22 cellular contexts compared by ENCODE assay signal in the genomic region with DNA sequence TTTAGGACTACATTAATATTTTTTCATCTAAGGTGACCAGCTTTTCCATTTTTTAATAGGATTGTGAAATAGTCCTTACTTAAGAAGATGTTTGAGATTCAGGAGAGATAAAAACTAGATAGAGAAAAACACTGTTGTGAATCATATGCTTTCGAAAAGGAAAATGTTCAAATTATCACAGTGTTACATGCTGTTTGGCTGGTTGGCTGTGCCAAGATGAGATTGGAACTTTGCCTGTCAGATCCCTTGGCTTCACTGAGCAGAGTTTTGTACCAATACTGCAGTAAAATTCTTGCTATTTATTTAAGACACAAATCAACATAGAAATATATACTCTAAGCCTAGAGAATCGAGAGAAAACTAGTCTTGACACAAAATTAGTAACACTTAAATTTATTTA.
"Had no signal": no experiment of that assay in that cellular context is flagged by ENCODE, and none has a peak within 500 bp of the region (broad histone marks: within the 10 kb centered on the region; RNA-seq: fewer than 3 reads in every experiment).

No MANE protein-coding gene starts in this region.

- H3K36me3 ChIP-seq: colonic mucosa, esophagus squamous epithelium, left ventricle myocardium inferior, neutrophil, right atrium auricular region, sigmoid colon, suprapubic skin, thyroid gland had no signal

- H3K9me3 ChIP-seq: colonic mucosa, esophagus squamous epithelium, left ventricle myocardium inferior, mucosa of descending colon, neutrophil, right atrium auricular region, sigmoid colon, suprapubic skin, thyroid gland had no signal

- ATAC-seq: mucosa of descending colon; naive thymus-derived CD8-positive, alpha-beta T cell had no signal

- H3K4me1 ChIP-seq: colonic mucosa, esophagus squamous epithelium, left ventricle myocardium inferior, right atrium auricular region, suprapubic skin, thyroid gland had no signal

- H3K4me3 ChIP-seq: colonic mucosa, esophagus squamous epithelium, left ventricle myocardium inferior, lung, mucosa of descending colon, right atrium auricular region, sigmoid colon, suprapubic skin, thyroid gland had no signal

- H3K9me3 Mint-ChIP-seq: naive thymus-derived CD8-positive, alpha-beta T cell had no signal

- H3K36me3 Mint-ChIP-seq: naive thymus-derived CD8-positive, alpha-beta T cell; type B pancreatic cell had no signal

- H3K4me3 Mint-ChIP-seq: immature natural killer cell; naive thymus-derived CD8-positive, alpha-beta T cell; type B pancreatic cell had no signal

- H3K27ac ChIP-seq: colonic mucosa, left ventricle myocardium inferior, neutrophil, right atrium auricular region, sigmoid colon, suprapubic skin, thyroid gland had no signal

- H3K27ac Mint-ChIP-seq: immature natural killer cell; naive thymus-derived CD8-positive, alpha-beta T cell; type B pancreatic cell had no signal

- H3K27me3 ChIP-seq: colonic mucosa, esophagus squamous epithelium, neutrophil, right atrium auricular region, sigmoid colon, suprapubic skin, thyroid gland had no signal

- DNase-seq: colonic mucosa; dermis blood vessel endothelial cell; esophagus squamous epithelium; foreskin fibroblast; immature natural killer cell; kidney; left cardiac atrium; left ventricle myocardium inferior; mesendoderm; mucosa of descending colon; naive thymus-derived CD8-positive, alpha-beta T cell; sigmoid colon; small intestine; stimulated activated CD4-positive, alpha-beta T cell treated with anti-CD3 and anti-CD28 coated beads, Interleukin-12 subunit alpha, Interleukin-12 subunit beta, amount 100 ng/mL, for 4 hours; stimulated activated CD4-positive, alpha-beta T cell treated with anti-CD3 and anti-CD28 coated beads, Interleukin-2, amount 100 ng/mL, for 48 hours; stimulated activated naive CD4-positive, alpha-beta T cell treated with Interleukin-2 at 50 U/mL for 16 hours; thyroid gland had no signal
